Comparison of ENCODE assay signal across 8 cellular contexts in genomic region chr5:172454355-172455086, GRCh38. TPM values are rescaled to one million over a fixed set of nuclear protein-coding genes. Genes with fewer than 3 reads are reported as not detected.
DNase-seq lines count a peak whose midpoint lies in the region; ATAC-seq and TF ChIP-seq lines count a peak whose summit lies in the region.

Gene SH3PXD2B (minus strand): TSS chr5:172454525. CDS start chr5:172454352, 173 bp downstream.

- no peak for DNase-seq in GM12864 (ENCODE audit: low read depth)
- peak; percentile 83 for DNase-seq in HuH-7.5 (ENCODE audit: low spot score)
- peak; percentile 19 for DNase-seq in T-helper 2 cell treated with Interferon-gamma antibody and Interleukin-4, amounts not matched to agents 5 μg/mL and 100 μg/mL, for 36 hours (ENCODE audit: low spot score)
- peak; percentile 52 for DNase-seq in choroid plexus epithelial cell (ENCODE audit: low read depth)
- DNase-seq in kidney epithelial cell (ENCODE audit: low read depth): no peak
- peak; percentile 37 for DNase-seq in stimulated activated CD4-positive, alpha-beta T cell treated with anti-CD3 and anti-CD28 coated beads, Interleukin-12 subunit alpha, Interleukin-12 subunit beta, amount 100 ng/mL, for 4 hours

- peaks cover 49% of the 10 kb centered on the region for H3K27me3 Mint-ChIP-seq in T-helper 2 cell treated with Interferon-gamma antibody and Interleukin-4, amounts not matched to agents 5 μg/mL and 100 μg/mL, for 36 hours (ENCODE audit: low read depth)

- peaks cover 3% of the 10 kb centered on the region for H3K4me1 Mint-ChIP-seq in T-helper 2 cell treated with Interferon-gamma antibody and Interleukin-4, amounts not matched to agents 5 μg/mL and 100 μg/mL, for 36 hours (ENCODE audit: low read depth)

- H3K27ac Mint-ChIP-seq in T-helper 2 cell treated with Interferon-gamma antibody and Interleukin-4, amounts not matched to agents 5 μg/mL and 100 μg/mL, for 36 hours: no peak within 1 kb of the TSS

- ATAC-seq in HG03469 (IDR thresholded peaks at IDR 0.05; ENCODE audit: unreplicated experiment) (no peak), HG02870 (IDR thresholded peaks at IDR 0.05; ENCODE audit: unreplicated experiment) (no peak)

- TF ChIP-seq CTCF in GM12864 (IDR thresholded peaks at IDR 0.05; ENCODE audit: low read depth, low read length, missing control alignments): no peak
- no peak for TF ChIP-seq CTCF in choroid plexus epithelial cell (conservative IDR thresholded peaks at IDR 0.05; ENCODE audit: low read depth, low read length)
- no peak for TF ChIP-seq CTCF in kidney epithelial cell (IDR thresholded peaks at IDR 0.05; ENCODE audit: insufficient read depth, low read length, poor library complexity, severe bottlenecking)

- no peaks in the 10 kb centered on the region for H3K27me3 ChIP-seq in kidney epithelial cell (ENCODE audit: control insufficient read depth, insufficient read depth, low read length)

- H3K36me3 Mint-ChIP-seq in T-helper 2 cell treated with Interferon-gamma antibody and Interleukin-4, amounts not matched to agents 5 μg/mL and 100 μg/mL, for 36 hours (ENCODE audit: low read depth): no peaks in the 10 kb centered on the region

- H3K36me3 ChIP-seq in kidney epithelial cell (ENCODE audit: control insufficient read depth, insufficient read depth, low read length): no peaks in the 10 kb centered on the region

- no peaks in the 10 kb centered on the region for H3K9me3 Mint-ChIP-seq in T-helper 2 cell treated with Interferon-gamma antibody and Interleukin-4, amounts not matched to agents 5 μg/mL and 100 μg/mL, for 36 hours

- peak within 1 kb of the TSS; percentile 49 for H3K4me3 ChIP-seq in GM12864 (ENCODE audit: low read depth, low read length)
- H3K4me3 ChIP-seq in choroid plexus epithelial cell (ENCODE audit: low read depth, low read length): peak within 1 kb of the TSS; percentile 85
- H3K4me3 ChIP-seq in kidney epithelial cell (ENCODE audit: low read depth, low read length): peak within 1 kb of the TSS; percentile 70

- peak within 1 kb of the TSS; percentile 81 for H3K4me3 Mint-ChIP-seq in T-helper 2 cell treated with Interferon-gamma antibody and Interleukin-4, amounts not matched to agents 5 μg/mL and 100 μg/mL, for 36 hours

RNA-seq across cellular contexts. Expression of gene SH3PXD2B, which starts in this region (rescaled TPM):
- total RNA-seq in kidney epithelial cell: 57.4 and 62.4 TPM in 2 replicates

Comparison
In these comparisons a context has a peak if more than half of its experiments do, and no peak if none do; other contexts are left out.
1. DNase-seq: peak in HuH-7.5 (single experiment), T-helper 2 cell treated with Interferon-gamma antibody and Interleukin-4, amounts not matched to agents 5 μg/mL and 100 μg/mL, for 36 hours (single experiment), choroid plexus epithelial cell (single experiment) and stimulated activated CD4-positive, alpha-beta T cell treated with anti-CD3 and anti-CD28 coated beads, Interleukin-12 subunit alpha, Interleukin-12 subunit beta, amount 100 ng/mL, for 4 hours (single experiment); none in GM12864 (single experiment) and kidney epithelial cell (single experiment).
2. Peak in every context shown above with its lines, with median percentiles within 50 percentile points of each other: H3K4me3 ChIP-seq.